In the genomic region with DNA sequence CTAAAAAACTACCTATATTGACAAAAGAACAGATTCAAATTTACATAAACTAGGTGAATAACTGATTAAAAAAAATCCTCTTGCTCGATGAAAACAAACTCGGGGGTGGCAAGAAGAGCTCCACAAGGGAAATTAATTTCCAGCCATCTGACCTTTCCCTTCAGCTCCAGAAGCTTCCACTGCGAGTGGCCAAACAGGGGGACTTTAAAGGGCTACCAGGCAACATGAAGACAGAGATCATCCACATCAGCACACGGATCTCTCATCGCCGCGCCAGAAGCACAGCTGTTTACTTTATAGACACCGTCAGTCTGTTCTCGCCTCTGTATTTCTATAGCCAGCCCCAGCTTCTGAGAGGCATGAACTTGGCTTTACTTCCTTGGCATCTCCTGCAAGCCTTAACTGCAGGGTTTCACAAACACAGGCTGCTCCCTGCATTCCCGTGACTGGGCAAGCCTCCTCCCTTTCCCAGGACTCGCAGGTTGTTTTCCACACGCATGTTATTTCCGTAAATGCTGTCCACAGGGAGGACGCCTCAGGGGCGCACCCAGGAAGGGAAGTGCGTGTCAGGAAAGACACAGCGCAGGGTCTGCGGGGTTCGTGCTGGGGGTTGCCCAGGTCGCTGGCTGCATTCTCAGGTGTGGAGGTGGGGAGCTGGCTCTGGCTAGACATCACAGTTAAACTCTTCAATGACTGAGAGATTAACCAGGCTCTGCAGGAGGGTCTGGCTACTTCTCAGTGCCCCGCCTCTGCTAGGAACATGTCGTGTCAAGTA, we compare ENCODE assay signal across 13 cellular contexts.
A peak's percentile ranks its signal among the peaks of the same experiment; 100 is the strongest.
DNase-seq lines count a peak whose midpoint lies in the region; ATAC-seq and TF ChIP-seq lines count a peak whose summit lies in the region.
"Had no signal": no experiment of that assay in that cellular context is flagged by ENCODE, and none has a peak within 500 bp of the region (broad histone marks: within the 10 kb centered on the region; RNA-seq: fewer than 3 reads in every experiment).

No MANE protein-coding gene starts in this region.

- no peak overlapping the region for H3K23ac ChIP-seq in mesendoderm (ENCODE audit: low read length)

- H4K5ac ChIP-seq in mesendoderm (ENCODE audit: low read length): no peak overlapping the region

- no peak overlapping the region for H3K9ac ChIP-seq in mesendoderm (ENCODE audit: low read length)

- H4K8ac ChIP-seq in mesendoderm (ENCODE audit: low read depth, low read length): no peak overlapping the region

- no peak overlapping the region for H3K18ac ChIP-seq in mesendoderm (ENCODE audit: low read length)

- peak; percentile 79 to 84 for ATAC-seq in gastrocnemius medialis
- no peak for ATAC-seq in HG02678 (IDR thresholded peaks at IDR 0.05; ENCODE audit: unreplicated experiment)

- peak overlapping the region in 1 of 4 donors; percentile 5 for H3K4me3 ChIP-seq in gastrocnemius medialis
- no peak overlapping the region for H3K4me3 ChIP-seq in mesendoderm (ENCODE audit: low read length)
- H3K4me3 ChIP-seq: right atrium auricular region had no signal

- H3K27ac ChIP-seq in RWPE1 (peak overlapping the region; percentile 96), gastrocnemius medialis (peak overlapping the region; percentile 55 to 83 (median 76)), mesendoderm (ENCODE audit: low read depth, low read length) (no peak overlapping the region)
- H3K27ac ChIP-seq: right atrium auricular region had no signal

- no peaks in the 10 kb centered on the region for H3K79me1 ChIP-seq in mesendoderm (ENCODE audit: low read length)

- POLR2A ChIA-PET in RWPE1 (lab: Yijun Ruan, JAX; ENCODE audit: low non-redundant PET): no interaction called here

- H2BK5ac ChIP-seq in mesendoderm (ENCODE audit: low read length): no peak overlapping the region

- no peak for TF ChIP-seq POLR2A in gastrocnemius medialis (IDR thresholded peaks at IDR 0.05)

- in situ Hi-C loops in G401 (cut with HindIII; ENCODE audit: low sequenced_read_pairs): no loop called here
- in situ Hi-C loops in gastrocnemius medialis (cut with MboI; ENCODE audit: low sequenced_read_pairs in 4 of 4): no loop called here

- H3K4me2 ChIP-seq in mesendoderm (ENCODE audit: low read length): no peak overlapping the region

- no peak overlapping the region for H2AK5ac ChIP-seq in mesendoderm (ENCODE audit: low read length)

- peaks cover 12 to 23% of the 10 kb centered on the region in 2 donors for H3K4me1 ChIP-seq in gastrocnemius medialis
- no peaks in the 10 kb centered on the region for H3K4me1 ChIP-seq in mesendoderm (ENCODE audit: control insufficient read depth, low read depth, low read length)

- H3K4ac ChIP-seq in mesendoderm (ENCODE audit: low read depth, low read length): no peak overlapping the region

- CTCF ChIA-PET in RWPE1 (lab: Yijun Ruan, JAX): interaction anchor here (0.6 kb wide), 1 partner anchor 33 kb away, joined by 3 read pairs; no protein-coding TSS in a partner anchor

- no CpG with 5 or more reads among the region's 22 CpGs for WGBS in mesendoderm (ENCODE audit: extremely low coverage, insufficient coverage, low lambda C conversion rate)

- DNase-seq in G401 (ENCODE audit: low spot score) (peak; percentile 78), RWPE1 (ENCODE audit: low spot score) (peak; percentile 42), kidney tubule cell (ENCODE audit: low spot score) (peak; percentile 71), gastrocnemius medialis (peak; percentile 76 to 78), mesendoderm (no peak), NCI-H2107 (lab: John Stamatoyannopoulos, UW) (no peak)
- DNase-seq in stimulated activated CD4-positive, alpha-beta T cell treated with anti-CD3 and anti-CD28 coated beads, Interleukin-2, amount 100 ng/mL, for 24 hours: no peak
- DNase-seq: activated CD4-positive, alpha-beta T cell treated with anti-CD3 and anti-CD28 coated beads, Interleukin-2, amount 50 U/mL, for 4 hours; activated naive CD4-positive, alpha-beta T cell treated with anti-CD3 and anti-CD28 coated beads for 36 hours; midbrain; NCI-H1048 had no signal

- intact Hi-C loops in gastrocnemius medialis (cut with DNase I; ENCODE audit: low total_unique reads): loop anchor here (5.0 kb wide), 1 partner anchor 74 kb away; no protein-coding TSS in a partner anchor

- H3K56ac ChIP-seq in mesendoderm (ENCODE audit: low read length): no peak overlapping the region

- H3K27me3 ChIP-seq in gastrocnemius medialis: no peaks in the 10 kb centered on the region
- no peaks in the 10 kb centered on the region for H3K27me3 ChIP-seq in mesendoderm (ENCODE audit: insufficient read depth, low read length, poor library complexity)
- H3K27me3 ChIP-seq: right atrium auricular region had no signal

- no peak for TF ChIP-seq CTCF in RWPE1 (conservative IDR thresholded peaks at IDR 0.05; ENCODE audit: low read depth)
- TF ChIP-seq CTCF in gastrocnemius medialis (IDR thresholded peaks at IDR 0.05 in 4 of 5, conservative IDR thresholded peaks at IDR 0.05 in 1 of 5): no peak

- no peaks in the 10 kb centered on the region for H3K9me3 ChIP-seq in gastrocnemius medialis
- H3K9me3 ChIP-seq: right atrium auricular region had no signal

- H3K36me3 ChIP-seq in gastrocnemius medialis (peaks cover 0 to 71% of the 10 kb centered on the region in 2 donors), mesendoderm (ENCODE audit: control insufficient read depth, insufficient read depth, low read length) (no peaks in the 10 kb centered on the region)

- no peak overlapping the region for H2BK120ac ChIP-seq in mesendoderm (ENCODE audit: low read depth, low read length)

- H2BK15ac ChIP-seq in mesendoderm (replicated peaks; ENCODE audit: low read depth): no peak overlapping the region

- no peaks in the 10 kb centered on the region for H3K79me2 ChIP-seq in mesendoderm (ENCODE audit: control insufficient read depth, insufficient read depth, low read length)

Comparison
In these comparisons a context has a peak if more than half of its experiments do, and no peak if none do; other contexts are left out.
1. DNase-seq: peak in G401 (single experiment), RWPE1 (single experiment), kidney tubule cell (single experiment) and gastrocnemius medialis (2 of 2); none in mesendoderm (single experiment), NCI-H2107 (single experiment) and stimulated activated CD4-positive, alpha-beta T cell treated with anti-CD3 and anti-CD28 coated beads, Interleukin-2, amount 100 ng/mL, for 24 hours (0 of 2).